ENCODE assay signal across 12 cellular contexts in the genomic region with DNA sequence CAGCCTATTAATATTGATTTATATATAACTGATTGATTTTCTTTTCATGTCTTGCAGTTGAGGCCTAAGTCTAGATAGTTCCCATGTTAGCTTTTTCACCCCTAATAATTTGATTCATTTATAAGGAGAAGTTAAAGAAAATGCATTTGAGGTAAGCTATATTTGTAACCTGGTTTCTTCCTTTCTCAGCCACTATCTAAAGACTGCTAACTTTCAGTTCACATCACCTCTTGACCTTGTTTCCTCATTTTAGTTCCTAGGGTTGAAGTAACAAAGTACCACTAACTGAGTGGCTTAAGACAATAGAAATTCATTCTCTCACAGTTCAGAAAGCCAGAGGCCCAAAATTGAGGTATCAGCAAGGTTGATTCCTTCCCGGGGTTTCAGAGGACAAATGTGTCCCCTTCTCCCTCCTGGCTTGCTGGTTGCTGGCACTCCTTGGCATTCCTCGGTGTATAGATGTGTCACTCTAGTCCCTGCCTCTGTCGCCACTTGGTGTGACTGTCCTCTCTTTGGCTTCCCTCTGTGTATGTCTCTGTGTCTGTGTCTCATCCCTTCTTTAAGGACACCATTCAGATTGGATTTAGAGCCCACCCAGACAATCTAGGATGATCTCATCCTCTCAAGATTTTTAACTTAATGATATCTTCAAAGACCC. TPM values are rescaled to one million over a fixed set of nuclear protein-coding genes. Genes with fewer than 3 reads are reported as not detected.
DNase-seq lines count a peak whose midpoint lies in the region; ATAC-seq and TF ChIP-seq lines count a peak whose summit lies in the region.
"Had no signal": no experiment of that assay in that cellular context is flagged by ENCODE, and none has a peak within 500 bp of the region (broad histone marks: within the 10 kb centered on the region; RNA-seq: fewer than 3 reads in every experiment).

No MANE protein-coding gene starts in this region.

- no peaks in the 10 kb centered on the region for H3K9me3 ChIP-seq in psoas muscle
- H3K9me3 ChIP-seq: neutrophil had no signal

- intact Hi-C loops in psoas muscle (cut with DNase I): no loop called here

- DNase-seq in psoas muscle (no peak), anterior cingulate cortex (lab: John Stamatoyannopoulos, UW) (no peak)
- DNase-seq in activated effector memory CD4-positive, alpha-beta T cell treated with Interleukin-2 at 50 U/mL for 16 hours: no peak
- DNase-seq in stimulated activated naive CD8-positive, alpha-beta T cell treated with anti-CD3 and anti-CD28 coated beads, Interleukin-15, Interleukin-2, amounts not matched to agents 100 U/mL and 50 U/mL, for 24 hours: no peak
- DNase-seq: glutamatergic neuron, HCEC 1CT, NCI-H1417, T1000 had no signal

- peaks cover 4% of the 10 kb centered on the region for H3K4me1 ChIP-seq in psoas muscle

- H3K27me3 ChIP-seq in psoas muscle (ENCODE audit: insufficient read depth in 3 of 3, low read length in 2 of 3): no peaks in the 10 kb centered on the region
- H3K27me3 ChIP-seq: neutrophil had no signal

- H3K36me3 ChIP-seq in psoas muscle (ENCODE audit: insufficient read depth in 1 of 2, low read depth in 1 of 2): peaks cover 3 to 53% of the 10 kb centered on the region in 2 donors

- H3K27ac ChIP-seq in psoas muscle: no peak overlapping the region
- H3K27ac ChIP-seq: neutrophil had no signal

- ATAC-seq in GM18868 (IDR thresholded peaks at IDR 0.05; ENCODE audit: unreplicated experiment) (peak; percentile 56), GM21576 (IDR thresholded peaks at IDR 0.05; ENCODE audit: unreplicated experiment) (peak; percentile 72), HG03565 (IDR thresholded peaks at IDR 0.05; ENCODE audit: unreplicated experiment) (peak; percentile 50), psoas muscle (peak in 3 of 4 donors; percentile 63 to 79 (median 67))
- no peak for ATAC-seq in stimulated activated naive CD8-positive, alpha-beta T cell treated with anti-CD3 and anti-CD28 coated beads, Interleukin-15, Interleukin-2, amounts not matched to agents 100 U/mL and 50 U/mL, for 24 hours

- H3K4me3 ChIP-seq in psoas muscle: no peak overlapping the region

- WGBS in psoas muscle, 3 donors: 51 to 59% (median 53%) methylated on average over 3 of the region's 3 CpGs

- no peak for TF ChIP-seq CTCF in psoas muscle (IDR thresholded peaks at IDR 0.05)

RNA-seq across cellular contexts. Expression of a gene that starts 55.9 kb away (rescaled TPM):
- not detected for total RNA-seq in psoas muscle
- polyA plus RNA-seq in psoas muscle: under 1 TPM in 2 of 3 donors, not detected in 1; 0.05 to 0.08 TPM
